10 cellular contexts compared by ENCODE assay signal in genomic region chr10:30812018-30812851, GRCh38.
DNase-seq lines count a peak whose midpoint lies in the region; ATAC-seq and TF ChIP-seq lines count a peak whose summit lies in the region.
"Had no signal": no experiment of that assay in that cellular context is flagged by ENCODE, and none has a peak within 500 bp of the region (broad histone marks: within the 10 kb centered on the region; RNA-seq: fewer than 3 reads in every experiment).

No MANE protein-coding gene starts in this region.

- no peak overlapping the region for H3K4me3 Mint-ChIP-seq in activated T-cell treated with anti-CD3 and anti-CD28 coated beads, Interleukin-2, amount 50 U/mL, for 24 hours
- H3K4me3 Mint-ChIP-seq: central memory CD8-positive, alpha-beta T cell had no signal

- H3K4me1 ChIP-seq in ACC112 (ENCODE audit: control insufficient read depth, insufficient read depth, low read length, unreplicated experiment) (peaks cover 34% of the 10 kb centered on the region), muscle layer of duodenum (ENCODE audit: control insufficient read depth in 1 of 2, insufficient read depth in 2 of 2, low read length in 2 of 2) (peaks cover 21 to 48% of the 10 kb centered on the region in 2 donors)

- H3K9me3 ChIP-seq in muscle layer of duodenum (ENCODE audit: control insufficient read depth in 1 of 2, low read length in 2 of 2): no peaks in the 10 kb centered on the region

- H3K27me3 Mint-ChIP-seq in activated T-cell treated with anti-CD3 and anti-CD28 coated beads, Interleukin-2, amount 50 U/mL, for 24 hours: no peaks in the 10 kb centered on the region
- H3K27me3 Mint-ChIP-seq: central memory CD8-positive, alpha-beta T cell had no signal

- H3K4me1 Mint-ChIP-seq in activated T-cell treated with anti-CD3 and anti-CD28 coated beads, Interleukin-2, amount 50 U/mL, for 24 hours (ENCODE audit: low read depth): peaks cover 33% of the 10 kb centered on the region

- H3K36me3 Mint-ChIP-seq in activated T-cell treated with anti-CD3 and anti-CD28 coated beads, Interleukin-2, amount 50 U/mL, for 24 hours (ENCODE audit: low read depth): no peaks in the 10 kb centered on the region

- DNase-seq in KBM-7 (peak; percentile 14), choroid plexus epithelial cell (ENCODE audit: low read depth) (peak; percentile 96)
- no peak for DNase-seq in activated T-cell treated with anti-CD3 and anti-CD28 coated beads, Interleukin-2, amount 50 U/mL, for 24 hours

- H3K36me3 ChIP-seq in ACC112 (ENCODE audit: insufficient read depth, low read length) (no peaks in the 10 kb centered on the region), muscle layer of duodenum (ENCODE audit: control insufficient read depth in 1 of 2, insufficient read depth in 2 of 2, low read length in 2 of 2) (no peaks in the 10 kb centered on the region)

- no peaks in the 10 kb centered on the region for H3K79me2 ChIP-seq in ACC112 (ENCODE audit: control insufficient read depth, insufficient read depth, low read length, unreplicated experiment)

- in situ Hi-C loops in KBM-7 (cut with MboI; ENCODE audit: low pct_unique_long_range_greater_than_20kb, low sequenced_read_pairs): no loop called here

- TF ChIP-seq CTCF in choroid plexus epithelial cell (conservative IDR thresholded peaks at IDR 0.05; ENCODE audit: low read depth, low read length): no peak

- H3K9me3 Mint-ChIP-seq in activated T-cell treated with anti-CD3 and anti-CD28 coated beads, Interleukin-2, amount 50 U/mL, for 24 hours: no peaks in the 10 kb centered on the region
- H3K9me3 Mint-ChIP-seq: central memory CD8-positive, alpha-beta T cell had no signal

- H3K27ac ChIP-seq in ACC112 (ENCODE audit: low read depth, low read length) (peak overlapping the region; percentile 48; the same call in 1 of the 2 replicates), muscle layer of duodenum (ENCODE audit: low read length) (peak overlapping the region; percentile 39)
- H3K27ac ChIP-seq: KMS-11 had no signal

- H3K27me3 ChIP-seq in ACC112 (ENCODE audit: insufficient read depth, low read length) (no peaks in the 10 kb centered on the region), muscle layer of duodenum (ENCODE audit: low read depth, low read length) (no peaks in the 10 kb centered on the region)

- no peak overlapping the region for H3K27ac Mint-ChIP-seq in activated T-cell treated with anti-CD3 and anti-CD28 coated beads, Interleukin-2, amount 50 U/mL, for 24 hours

- ATAC-seq in GM19324 (IDR thresholded peaks at IDR 0.05; ENCODE audit: low FRiP score, unreplicated experiment) (no peak), HG02885 (IDR thresholded peaks at IDR 0.05; ENCODE audit: poor library complexity, unreplicated experiment) (no peak), GM19452 (IDR thresholded peaks at IDR 0.05; ENCODE audit: unreplicated experiment) (no peak)

- peak overlapping the region; percentile 27 for H2AFZ ChIP-seq in ACC112 (ENCODE audit: low read length, unreplicated experiment)

- no peak overlapping the region for H3K4me3 ChIP-seq in ACC112 (ENCODE audit: low read depth, low read length)
- H3K4me3 ChIP-seq in choroid plexus epithelial cell (ENCODE audit: low read depth, low read length): peak overlapping the region; percentile 36
- peak overlapping the region in 1 of 2 donors; percentile 46 for H3K4me3 ChIP-seq in muscle layer of duodenum (ENCODE audit: low read depth in 1 of 2, low read length in 2 of 2)
